1 cellular context compared by ENCODE assay signal in genomic region chr22:38756631-38757463, GRCh38.
TF ChIP-seq lines count a peak whose summit lies in the region.

No MANE protein-coding gene starts in this region.

TF ChIP-seq in H1, 55 proteins besides CTCF, POLR2A, EP300 and RAD21 (continued from another document):
- no peak for TF ChIP-seq KDM1A (IDR thresholded peaks at IDR 0.05; ENCODE audit: borderline replicate concordance, low read length)
- TF ChIP-seq FOSL1 (IDR thresholded peaks at IDR 0.05; ENCODE audit: insufficient read depth, low read depth, low read length), result no peak
- no peak for TF ChIP-seq MAX (IDR thresholded peaks at IDR 0.05)
- no peak for TF ChIP-seq SP2 (IDR thresholded peaks at IDR 0.05; ENCODE audit: low read length)
